Comparison of ENCODE assay signal across 19 cellular contexts in the genomic region with DNA sequence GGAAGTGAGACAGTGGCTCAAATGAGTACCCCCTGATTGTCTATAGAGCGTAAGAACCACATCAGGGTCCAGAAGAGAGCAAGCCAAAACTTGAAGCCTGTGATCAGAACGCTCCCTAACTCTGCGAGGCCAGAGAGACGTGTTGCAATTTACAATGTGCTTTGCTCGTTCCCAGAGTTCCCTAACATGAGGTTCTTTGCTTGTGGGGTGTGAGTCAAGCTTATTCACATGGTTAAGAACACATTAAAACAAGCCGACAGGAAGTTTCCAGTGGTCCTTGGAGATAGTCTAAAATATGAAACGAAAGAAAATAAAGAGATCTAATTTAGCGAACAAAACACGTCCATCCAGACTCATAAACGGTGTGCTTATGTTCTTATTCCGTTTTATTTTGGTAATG.
DNase-seq lines count a peak whose midpoint lies in the region; ATAC-seq and TF ChIP-seq lines count a peak whose summit lies in the region.
"Had no signal": no experiment of that assay in that cellular context is flagged by ENCODE, and none has a peak within 500 bp of the region (broad histone marks: within the 10 kb centered on the region; RNA-seq: fewer than 3 reads in every experiment).

No MANE protein-coding gene starts in this region.

- H2AFZ ChIP-seq in mammary epithelial cell (ENCODE audit: low read depth, low read length): no peak overlapping the region
- no peak overlapping the region for H2AFZ ChIP-seq in PC-3 (ENCODE audit: low read length)
- H2AFZ ChIP-seq: PC-9 had no signal

- POLR2A ChIA-PET in MCF 10A (lab: Yijun Ruan, JAX): interaction anchor here (0.6 to 1.2 kb wide), 2 partner anchors 15 to 340 kb away, joined by 3 to 4 read pairs; no protein-coding TSS in a partner anchor
- POLR2A ChIA-PET in PC-3 (lab: Charles Lee; ENCODE audit: unreplicated experiment): no interaction called here

- H3K4me1 ChIP-seq in mammary epithelial cell (ENCODE audit: insufficient read depth, low read length) (no peaks in the 10 kb centered on the region), PC-3 (ENCODE audit: insufficient read depth, low read length) (no peaks in the 10 kb centered on the region)

- WGBS in mammary epithelial cell (ENCODE audit: low coverage, missing lambda C conversion rate): 72% methylated on average over 11 of the region's 11 CpGs

- no peaks in the 10 kb centered on the region for H3K36me3 Mint-ChIP-seq in MCF 10A (ENCODE audit: insufficient read depth, unreplicated experiment)
- no peaks in the 10 kb centered on the region for H3K36me3 Mint-ChIP-seq in activated naive CD4-positive, alpha-beta T cell treated with anti-CD3 and anti-CD28 coated beads for 36 hours (ENCODE audit: low read depth)
- H3K36me3 Mint-ChIP-seq: CD14-positive monocyte had no signal

- no peak for TF ChIP-seq CTCF in MCF 10A (IDR thresholded peaks at IDR 0.05; ENCODE audit: unreplicated experiment)
- no peak for TF ChIP-seq CTCF in mammary epithelial cell (conservative IDR thresholded peaks at IDR 0.05 in 1 of 2, IDR thresholded peaks at IDR 0.05 in 1 of 2; ENCODE audit: extremely low read depth in 1 of 2, insufficient read depth in 1 of 2, low read depth in 1 of 2, low read length in 2 of 2)
- no peak for TF ChIP-seq CTCF in PC-3 (conservative IDR thresholded peaks at IDR 0.05; ENCODE audit: low read depth, low read length)
- no peak for TF ChIP-seq CTCF in fibroblast of villous mesenchyme (IDR thresholded peaks at IDR 0.05; ENCODE audit: insufficient read depth, low read depth, low read length)

- H3K27ac ChIP-seq in mammary epithelial cell (ENCODE audit: insufficient read depth, low read depth, low read length): no peak overlapping the region
- H3K27ac ChIP-seq in PC-3 (ENCODE audit: low read length): no peak overlapping the region
- H3K27ac ChIP-seq: 22Rv1, PC-9 had no signal

- H4K20me1 ChIP-seq in mammary epithelial cell (ENCODE audit: insufficient read depth, low read length) (no peaks in the 10 kb centered on the region), PC-3 (ENCODE audit: low read length) (no peaks in the 10 kb centered on the region)

- no peaks in the 10 kb centered on the region for H3K79me2 ChIP-seq in mammary epithelial cell (ENCODE audit: insufficient read depth, low read length)
- H3K79me2 ChIP-seq in PC-3 (ENCODE audit: low read length): no peaks in the 10 kb centered on the region

- H3K27ac Mint-ChIP-seq in MCF 10A (ENCODE audit: low read depth, unreplicated experiment): no peak overlapping the region
- H3K27ac Mint-ChIP-seq in activated naive CD4-positive, alpha-beta T cell treated with anti-CD3 and anti-CD28 coated beads for 36 hours: no peak overlapping the region
- H3K27ac Mint-ChIP-seq: CD14-positive monocyte, H9 had no signal

- no peak for ATAC-seq in PC-3

- no peaks in the 10 kb centered on the region for H3K36me3 ChIP-seq in mammary epithelial cell (ENCODE audit: insufficient read depth, low read length)
- no peaks in the 10 kb centered on the region for H3K36me3 ChIP-seq in PC-3 (ENCODE audit: low read depth, low read length)

- dilution Hi-C loops in mammary epithelial cell (cut with HindIII; ENCODE audit: low sequenced_read_pairs): loop anchor here (5.0 kb wide), 1 partner anchor 34 kb away; no protein-coding TSS in a partner anchor

- DNase-seq in MCF 10A (ENCODE audit: unreplicated experiment) (peak; percentile 30), mammary epithelial cell (no peak), PC-3 (peak; percentile 6), fibroblast of villous mesenchyme (ENCODE audit: low read depth) (peak; percentile 53), stromal cell of bone marrow (ENCODE audit: low read depth) (peak; percentile 32), activated gamma-delta T cell treated with Interleukin-2 at 50 U/mL for 16 hours (no peak)
- no peak for DNase-seq in activated naive CD4-positive, alpha-beta T cell treated with anti-CD3 and anti-CD28 coated beads for 36 hours
- DNase-seq in NK-92 treated with Interleukin-12 subunit alpha and Interleukin-12 subunit beta, amount 100 ng/mL, for 24 hours (lab: John Stamatoyannopoulos, UW): no peak
- DNase-seq: AML-193, COR-L47, H9, Karpas-422, NCI-H1105 treated with DMSO at 0.1 percent for 48 hours, NCI-H1694, NCI-H510A, NCI-H774, PC-9 had no signal

- H3K9ac ChIP-seq in mammary epithelial cell (ENCODE audit: insufficient read depth, low read length) (no peak overlapping the region), PC-3 (ENCODE audit: low read length) (no peak overlapping the region)

- H3K4me3 Mint-ChIP-seq in MCF 10A (ENCODE audit: unreplicated experiment): peak overlapping the region; percentile 49
- H3K4me3 Mint-ChIP-seq in activated naive CD4-positive, alpha-beta T cell treated with anti-CD3 and anti-CD28 coated beads for 36 hours: no peak overlapping the region
- H3K4me3 Mint-ChIP-seq: CD14-positive monocyte, H9 had no signal

- no peaks in the 10 kb centered on the region for H3K9me2 ChIP-seq in PC-3 (replicated peaks; ENCODE audit: low read length)

- intact Hi-C loops in MCF 10A (cut with micrococcal nuclease): no loop called here
- intact Hi-C loops in mammary epithelial cell (cut with micrococcal nuclease): no loop called here
- intact Hi-C loops in PC-3 (cut with micrococcal nuclease): no loop called here
- intact Hi-C loops in activated naive CD4-positive, alpha-beta T cell treated with anti-CD3 and anti-CD28 coated beads for 36 hours (cut with micrococcal nuclease): no loop called here

- H3K27me3 Mint-ChIP-seq in MCF 10A (ENCODE audit: insufficient read depth, unreplicated experiment): no peaks in the 10 kb centered on the region
- H3K27me3 Mint-ChIP-seq in activated naive CD4-positive, alpha-beta T cell treated with anti-CD3 and anti-CD28 coated beads for 36 hours (ENCODE audit: low read depth): no peaks in the 10 kb centered on the region

- H3K9me3 ChIP-seq in mammary epithelial cell (replicated peaks; ENCODE audit: insufficient read depth, low read length): no peaks in the 10 kb centered on the region
- no peaks in the 10 kb centered on the region for H3K9me3 ChIP-seq in PC-3 (ENCODE audit: low read length)

- peaks cover 16% of the 10 kb centered on the region for H3K4me1 Mint-ChIP-seq in MCF 10A (ENCODE audit: insufficient read depth, unreplicated experiment)
- H3K4me1 Mint-ChIP-seq in activated naive CD4-positive, alpha-beta T cell treated with anti-CD3 and anti-CD28 coated beads for 36 hours (ENCODE audit: low read depth): no peaks in the 10 kb centered on the region
- H3K4me1 Mint-ChIP-seq: CD14-positive monocyte had no signal

- no peaks in the 10 kb centered on the region for H3F3A ChIP-seq in PC-3 (ENCODE audit: low read length, unreplicated experiment)

- H3K9me3 Mint-ChIP-seq in MCF 10A (ENCODE audit: unreplicated experiment): peaks cover 10% of the 10 kb centered on the region
- H3K9me3 Mint-ChIP-seq in activated naive CD4-positive, alpha-beta T cell treated with anti-CD3 and anti-CD28 coated beads for 36 hours: peaks cover 7% of the 10 kb centered on the region
- H3K9me3 Mint-ChIP-seq: H9 had no signal

- BruUV-seq in MCF 10A (replicated peaks; lab: Mats Ljungman, UMichigan) (no TSS peak), mammary epithelial cell (replicated peaks; lab: Mats Ljungman, UMichigan) (no TSS peak), PC-3 (replicated peaks; lab: Mats Ljungman, UMichigan) (no TSS peak)

- H3K27me3 ChIP-seq in mammary epithelial cell (ENCODE audit: insufficient read depth, low read length) (no peaks in the 10 kb centered on the region), PC-3 (ENCODE audit: low read length) (no peaks in the 10 kb centered on the region)

- CTCF ChIA-PET in MCF 10A (lab: Yijun Ruan, JAX) (interaction anchor here (0.6 kb wide), 2 partner anchors 20 to 360 kb away, joined by 3 read pairs; no protein-coding TSS in a partner anchor), mammary epithelial cell (lab: Charles Lee; ENCODE audit: low non-redundant PET) (no interaction called here), PC-3 (lab: Charles Lee) (no interaction called here)
- CTCF ChIA-PET in activated naive CD4-positive, alpha-beta T cell treated with anti-CD3 and anti-CD28 coated beads for 36 hours (lab: Charles Lee): no interaction called here

- H3K4me3 ChIP-seq in mammary epithelial cell (replicated peaks in 1 of 3; ENCODE audit: insufficient read depth in 1 of 3, low read depth in 2 of 3, low read length in 3 of 3) (no peak overlapping the region), PC-3 (ENCODE audit: low read length) (no peak overlapping the region), fibroblast of villous mesenchyme (ENCODE audit: low read depth, low read length) (no peak overlapping the region)
- H3K4me3 ChIP-seq: PC-9 had no signal

- H3K4me2 ChIP-seq in mammary epithelial cell (ENCODE audit: insufficient read depth, low read depth, low read length): no peak overlapping the region
- peak overlapping the region; percentile 31; the same call in 1 of the 2 replicates for H3K4me2 ChIP-seq in PC-3 (ENCODE audit: low read length)
- H3K4me2 ChIP-seq: PC-9 had no signal

- in situ Hi-C loops in mammary epithelial cell (cut with MboI; ENCODE audit: low sequenced_read_pairs in 2 of 2): no loop called here

Comparison
In these comparisons a context has a peak if more than half of its experiments do, and no peak if none do; other contexts are left out.
1. DNase-seq: peak in MCF 10A (single experiment), PC-3 (single experiment), fibroblast of villous mesenchyme (single experiment) and stromal cell of bone marrow (single experiment); none in mammary epithelial cell (single experiment), activated naive CD4-positive, alpha-beta T cell treated with anti-CD3 and anti-CD28 coated beads for 36 hours (single experiment), NK-92 treated with Interleukin-12 subunit alpha and Interleukin-12 subunit beta, amount 100 ng/mL, for 24 hours (single experiment) and activated gamma-delta T cell treated with Interleukin-2 at 50 U/mL for 16 hours (single experiment).